In genomic region chr4:122903766-122904165, GRCh38 we compare ENCODE assay signal across 18 cellular contexts.
"Had no signal": no experiment of that assay in that cellular context is flagged by ENCODE, and none has a peak within 500 bp of the region (broad histone marks: within the 10 kb centered on the region; RNA-seq: fewer than 3 reads in every experiment).

No MANE protein-coding gene starts in this region.

- H3K4me1 ChIP-seq: lower lobe of right lung, testis, upper lobe of left lung had no signal

- FAIRE-seq: kidney, small intestine had no signal

- H3K27me3 Mint-ChIP-seq: activated CD4-positive, alpha-beta memory T cell treated with anti-CD3 and anti-CD28 coated beads for 36 hours; naive thymus-derived CD8-positive, alpha-beta T cell; stimulated activated memory B cell treated with anti-CD40 and anti-IgM and Interleukin-4, amounts not matched to agents 10 μg/mL and 1 μg/mL and 100 μg/mL, for 72 hours had no signal

- H3K27ac Mint-ChIP-seq: activated CD4-positive, alpha-beta memory T cell treated with anti-CD3 and anti-CD28 coated beads for 36 hours; activated naive CD4-positive, alpha-beta T cell treated with anti-CD3 and anti-CD28 coated beads for 36 hours; stimulated activated memory B cell treated with anti-CD40 and anti-IgM and Interleukin-4, amounts not matched to agents 10 μg/mL and 1 μg/mL and 100 μg/mL, for 72 hours had no signal

- H3K9me3 ChIP-seq: lower lobe of right lung, testis, upper lobe of left lung had no signal

- DNase-seq: activated CD4-positive, alpha-beta memory T cell treated with anti-CD3 and anti-CD28 coated beads for 36 hours; activated CD4-positive, alpha-beta T cell treated with anti-CD3 and anti-CD28 coated beads for 4 hours; activated CD4-positive, CD25-positive, alpha-beta regulatory T cell; activated effector memory CD4-positive, alpha-beta T cell treated with Interleukin-2 at 50 U/mL for 16 hours; activated naive CD4-positive, alpha-beta T cell treated with anti-CD3 and anti-CD28 coated beads for 36 hours; activated T-cell treated with anti-CD3 and anti-CD28 coated beads, Interleukin-2, amount 50 U/mL, for 48 hours; cortex of kidney; kidney; lower lobe of right lung; naive thymus-derived CD8-positive, alpha-beta T cell; small intestine; stimulated activated CD4-positive, alpha-beta T cell treated with anti-CD3 and anti-CD28 coated beads, Interleukin-15, amount 100 ng/mL, for 24 hours; T1000; testis; upper lobe of left lung had no signal

- H3K27me3 ChIP-seq: testis, upper lobe of left lung had no signal

- H3K36me3 ChIP-seq: lower lobe of right lung, upper lobe of left lung had no signal

- H3K9me3 Mint-ChIP-seq: activated CD4-positive, alpha-beta memory T cell treated with anti-CD3 and anti-CD28 coated beads for 36 hours; activated naive CD4-positive, alpha-beta T cell treated with anti-CD3 and anti-CD28 coated beads for 36 hours; naive thymus-derived CD8-positive, alpha-beta T cell; stimulated activated memory B cell treated with anti-CD40 and anti-IgM and Interleukin-4, amounts not matched to agents 10 μg/mL and 1 μg/mL and 100 μg/mL, for 72 hours had no signal

- H3K4me1 Mint-ChIP-seq: naive thymus-derived CD8-positive, alpha-beta T cell; stimulated activated memory B cell treated with anti-CD40 and anti-IgM and Interleukin-4, amounts not matched to agents 10 μg/mL and 1 μg/mL and 100 μg/mL, for 72 hours had no signal

- H3K27ac ChIP-seq: epithelial cell of prostate, lower lobe of right lung, testis, upper lobe of left lung had no signal

- H3K4me3 Mint-ChIP-seq: activated CD4-positive, alpha-beta memory T cell treated with anti-CD3 and anti-CD28 coated beads for 36 hours; activated naive CD4-positive, alpha-beta T cell treated with anti-CD3 and anti-CD28 coated beads for 36 hours; naive thymus-derived CD8-positive, alpha-beta T cell; stimulated activated memory B cell treated with anti-CD40 and anti-IgM and Interleukin-4, amounts not matched to agents 10 μg/mL and 1 μg/mL and 100 μg/mL, for 72 hours had no signal

- ATAC-seq: lower lobe of right lung; naive thymus-derived CD8-positive, alpha-beta T cell; sciatic nerve; stimulated activated memory B cell treated with anti-CD40 and anti-IgM and Interleukin-4, amounts not matched to agents 10 μg/mL and 1 μg/mL and 100 μg/mL, for 72 hours had no signal

- H3K36me3 Mint-ChIP-seq: activated CD4-positive, alpha-beta memory T cell treated with anti-CD3 and anti-CD28 coated beads for 36 hours had no signal

- H3K4me3 ChIP-seq: lower lobe of right lung, testis, upper lobe of left lung had no signal
